In the genomic region with DNA sequence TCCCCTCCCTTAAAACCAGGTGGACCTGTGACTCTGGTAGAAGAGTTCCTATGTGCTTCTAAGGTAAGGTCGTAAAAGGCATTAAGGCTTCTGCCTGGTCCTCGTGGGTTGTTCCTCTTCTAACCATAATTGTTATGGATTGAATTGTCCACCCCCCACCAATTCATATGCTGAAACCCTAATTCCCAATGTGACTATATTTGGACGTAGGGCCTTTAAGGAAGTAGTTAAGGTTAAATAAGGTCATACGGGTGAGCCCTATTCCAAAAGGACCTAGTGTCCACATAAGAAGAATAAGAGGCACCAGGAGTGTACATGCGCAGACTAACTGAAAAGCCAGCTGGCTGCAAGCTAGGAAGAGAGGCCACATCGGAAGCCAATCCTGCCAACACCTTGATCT, we compare ENCODE assay signal across 11 cellular contexts. TPM values are rescaled to one million over a fixed set of nuclear protein-coding genes. Genes with fewer than 3 reads are reported as not detected.
A peak's percentile ranks its signal among the peaks of the same experiment; 100 is the strongest.
DNase-seq lines count a peak whose midpoint lies in the region; ATAC-seq and TF ChIP-seq lines count a peak whose summit lies in the region.
"Had no signal": no experiment of that assay in that cellular context is flagged by ENCODE, and none has a peak within 500 bp of the region (broad histone marks: within the 10 kb centered on the region; RNA-seq: fewer than 3 reads in every experiment).

No MANE protein-coding gene starts in this region.

- no peak overlapping the region for H3K9ac ChIP-seq in HUES64 (ENCODE audit: low read depth, low read length)

- no peaks in the 10 kb centered on the region for H3K9me3 Mint-ChIP-seq in CD8-positive, alpha-beta memory T cell
- no peaks in the 10 kb centered on the region for H3K9me3 Mint-ChIP-seq in activated naive CD8-positive, alpha-beta T cell treated with anti-CD3 and anti-CD28 coated beads, Interleukin-2, amount 10 ng/mL, durations not matched to agents 7 days and 5 days
- H3K9me3 Mint-ChIP-seq in nephron progenitor cell = no peaks in the 10 kb centered on the region

- H3K27me3 Mint-ChIP-seq in CD8-positive, alpha-beta memory T cell = no peaks in the 10 kb centered on the region
- no peaks in the 10 kb centered on the region for H3K27me3 Mint-ChIP-seq in activated naive CD8-positive, alpha-beta T cell treated with anti-CD3 and anti-CD28 coated beads, Interleukin-2, amount 10 ng/mL, durations not matched to agents 7 days and 5 days
- no peaks in the 10 kb centered on the region for H3K27me3 Mint-ChIP-seq in nephron progenitor cell (ENCODE audit: low read depth, poor library complexity)

- no peaks in the 10 kb centered on the region for H3K9me3 ChIP-seq in CD8-positive, alpha-beta memory T cell (ENCODE audit: low read length)
- H3K9me3 ChIP-seq in HUES64 (ENCODE audit: insufficient read depth, low read depth, low read length) = no peaks in the 10 kb centered on the region

- peak overlapping the region in 6 of 8 donors; percentile 24 to 83 (median 67) for H3K27ac Mint-ChIP-seq in CD8-positive, alpha-beta memory T cell
- peak overlapping the region; percentile 30 for H3K27ac Mint-ChIP-seq in activated naive CD8-positive, alpha-beta T cell treated with anti-CD3 and anti-CD28 coated beads, Interleukin-2, amount 10 ng/mL, durations not matched to agents 7 days and 5 days
- no peak overlapping the region for H3K27ac Mint-ChIP-seq in nephron progenitor cell

- CTCF ChIA-PET in CD8-positive, alpha-beta memory T cell (lab: Charles Lee) = no interaction called here

- peaks cover 68 to 76% (median 75%) of the 10 kb centered on the region in 3 donors for H3K4me1 Mint-ChIP-seq in CD8-positive, alpha-beta memory T cell
- H3K4me1 Mint-ChIP-seq in activated naive CD8-positive, alpha-beta T cell treated with anti-CD3 and anti-CD28 coated beads, Interleukin-2, amount 10 ng/mL, durations not matched to agents 7 days and 5 days = peaks cover 38% of the 10 kb centered on the region
- peaks cover 40% of the 10 kb centered on the region for H3K4me1 Mint-ChIP-seq in nephron progenitor cell

- peaks cover 43% of the 10 kb centered on the region for H3K4me1 ChIP-seq in CD8-positive, alpha-beta memory T cell (ENCODE audit: insufficient read depth, low read length)
- H3K4me1 ChIP-seq in HUES64 (ENCODE audit: insufficient read depth, low read length) = peaks cover 9% of the 10 kb centered on the region; the same call in 1 of the 2 replicates

- no peak for ATAC-seq in activated naive CD8-positive, alpha-beta T cell treated with anti-CD3 and anti-CD28 coated beads, Interleukin-2, amount 10 ng/mL, durations not matched to agents 7 days and 5 days (ENCODE audit: low read depth)
- ATAC-seq in HG03095 (IDR thresholded peaks at IDR 0.05; ENCODE audit: unreplicated experiment) = no peak
- ATAC-seq in HG03521 (IDR thresholded peaks at IDR 0.05; ENCODE audit: unreplicated experiment) = no peak

- no peaks in the 10 kb centered on the region for H3K27me3 ChIP-seq in CD8-positive, alpha-beta memory T cell (ENCODE audit: insufficient read depth, low read length, poor library complexity, severe bottlenecking)
- H3K27me3 ChIP-seq in HUES64 (ENCODE audit: insufficient read depth, low read length) (no peaks in the 10 kb centered on the region), H7 (ENCODE audit: control insufficient read depth, insufficient read depth, low read length) (no peaks in the 10 kb centered on the region)

- TF ChIP-seq CTCF in nephron progenitor cell (IDR thresholded peaks at IDR 0.05) = no peak

- H3K4me3 ChIP-seq in CD8-positive, alpha-beta memory T cell (ENCODE audit: low read length) = no peak overlapping the region
- H3K4me3 ChIP-seq in HUES64 (ENCODE audit: low read length) (peak overlapping the region; percentile 24; the same call in 1 of the 2 replicates), H7 (ENCODE audit: insufficient read depth, low read depth, low read length) (no peak overlapping the region)
- H3K4me3 ChIP-seq: lung had no signal

- WGBS in HUES64 = 94% methylated on average over 4 of the region's 6 CpGs

- no peak overlapping the region for H3K27ac ChIP-seq in CD8-positive, alpha-beta memory T cell (ENCODE audit: low read depth, low read length)
- no peak overlapping the region for H3K27ac ChIP-seq in HUES64 (ENCODE audit: low read depth, low read length)

- H3K36me3 Mint-ChIP-seq in CD8-positive, alpha-beta memory T cell = peaks cover 0 to 46% (median 18%) of the 10 kb centered on the region in 3 donors
- H3K36me3 Mint-ChIP-seq in activated naive CD8-positive, alpha-beta T cell treated with anti-CD3 and anti-CD28 coated beads, Interleukin-2, amount 10 ng/mL, durations not matched to agents 7 days and 5 days = peaks cover 36% of the 10 kb centered on the region
- H3K36me3 Mint-ChIP-seq in nephron progenitor cell (ENCODE audit: low read depth) = peaks cover 29% of the 10 kb centered on the region

- POLR2A ChIA-PET in CD8-positive, alpha-beta memory T cell (lab: Charles Lee) = no interaction called here
- POLR2A ChIA-PET in activated naive CD8-positive, alpha-beta T cell treated with anti-CD3 and anti-CD28 coated beads, Interleukin-2, amount 10 ng/mL, durations not matched to agents 7 days and 5 days (lab: Charles Lee) = no interaction called here

- DNase-seq in CD8-positive, alpha-beta memory T cell = no peak
- no peak for DNase-seq in activated naive CD8-positive, alpha-beta T cell treated with anti-CD3 and anti-CD28 coated beads, Interleukin-2, amount 10 ng/mL, durations not matched to agents 7 days and 5 days
- DNase-seq in nephron progenitor cell (no peak), AG08396 (ENCODE audit: low spot score) (no peak), H7 (no peak)
- DNase-seq: activated CD4-positive, alpha-beta T cell treated with anti-CD3 and anti-CD28 coated beads for 48 hours; foreskin fibroblast had no signal

- H3K4me3 Mint-ChIP-seq in CD8-positive, alpha-beta memory T cell = peak overlapping the region; percentile 61 to 99 (median 70)
- H3K4me3 Mint-ChIP-seq in activated naive CD8-positive, alpha-beta T cell treated with anti-CD3 and anti-CD28 coated beads, Interleukin-2, amount 10 ng/mL, durations not matched to agents 7 days and 5 days = peak overlapping the region; percentile 61
- H3K4me3 Mint-ChIP-seq in nephron progenitor cell = peak overlapping the region; percentile 95

- no peaks in the 10 kb centered on the region for H3K36me3 ChIP-seq in CD8-positive, alpha-beta memory T cell (ENCODE audit: insufficient read depth, low read length)
- H3K36me3 ChIP-seq in HUES64 (ENCODE audit: insufficient read depth, low read length) = peaks cover 8% of the 10 kb centered on the region
- no peaks in the 10 kb centered on the region; the same call in 1 of the 2 replicates for H3K36me3 ChIP-seq in H7 (replicated peaks; ENCODE audit: control insufficient read depth, insufficient read depth, low read length)

RNA-seq across cellular contexts. Expression of a gene that starts 1.9 kb away (rescaled TPM):
- total RNA-seq in CD8-positive, alpha-beta memory T cell = 10 to 100 TPM; 57.8 to 76.1 TPM
- polyA plus RNA-seq in CD8-positive, alpha-beta memory T cell = 67.5 TPM
- polyA plus RNA-seq in HUES64 (2013, experiment 1 of 2) = 31.4 TPM
- polyA plus RNA-seq in HUES64 (2013, experiment 2 of 2) = 32.5 TPM
- 10 to 100 TPM; 76.1 to 79.2 TPM for total RNA-seq in activated naive CD8-positive, alpha-beta T cell treated with anti-CD3 and anti-CD28 coated beads, Interleukin-2, amount 10 ng/mL, durations not matched to agents 7 days and 5 days
- 45.5 and 45.7 TPM in 2 replicates for total RNA-seq in H7 (2014; rRNA removed; shearing (Covaris generic))
